In the genomic region with DNA sequence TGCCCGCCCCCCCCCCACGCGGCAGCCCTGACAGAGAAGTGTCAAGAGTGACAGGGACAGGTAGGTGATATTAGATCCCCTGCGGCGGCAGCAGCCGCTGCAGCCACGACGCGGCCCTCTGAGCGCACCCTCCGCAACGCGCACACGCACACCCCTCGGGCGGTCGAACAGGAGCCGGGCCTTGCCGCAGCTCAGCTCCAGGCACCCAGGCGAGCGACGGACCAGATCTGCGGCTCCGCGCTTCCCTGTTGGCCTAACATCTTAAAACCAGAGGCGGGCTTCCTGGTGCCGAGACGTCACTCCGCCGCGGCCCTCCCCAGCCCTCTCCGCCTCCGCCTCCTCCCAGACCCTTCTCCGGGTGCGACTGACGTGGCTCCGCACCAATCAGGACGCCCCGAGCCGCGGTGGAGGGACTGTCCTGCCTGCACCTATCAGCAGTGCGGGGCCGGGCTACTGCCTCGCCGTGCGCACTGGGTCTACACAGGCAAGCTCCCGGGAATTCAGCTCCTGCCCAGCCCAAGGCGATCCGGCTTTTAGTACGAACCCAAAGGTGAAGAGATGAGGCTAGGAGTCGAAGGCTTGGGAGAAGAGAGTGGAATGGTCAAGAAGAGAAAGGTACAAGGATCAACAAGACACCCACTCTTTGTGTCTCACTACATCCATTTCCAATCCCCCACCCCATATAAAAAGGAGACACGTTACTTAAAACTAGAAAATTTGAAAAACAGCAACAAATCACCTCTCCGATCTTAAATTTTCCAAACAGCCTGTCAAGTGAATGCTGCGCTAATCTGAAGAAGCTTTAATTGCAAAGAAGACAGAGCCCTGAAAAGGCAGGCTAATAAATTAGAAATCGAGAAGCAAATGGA, we compare ENCODE assay signal across 8 cellular contexts.
DNase-seq lines count a peak whose midpoint lies in the region; ATAC-seq and TF ChIP-seq lines count a peak whose summit lies in the region.

TSS of gene PITX2 (minus strand) at position 237 of the 869 bp plus-strand sequence. CDS start 617 bp downstream, outside the sequence.

- H3K27ac ChIP-seq in ACC112 (ENCODE audit: low read depth, low read length) (no peak within 1 kb of the TSS), RWPE2 (ENCODE audit: poor library complexity, severe bottlenecking) (no peak within 1 kb of the TSS)

- ATAC-seq in GM18909 (IDR thresholded peaks at IDR 0.05; ENCODE audit: poor library complexity, unreplicated experiment) (peak; percentile 80), HG03175 (IDR thresholded peaks at IDR 0.05; ENCODE audit: unreplicated experiment) (peak; percentile 86), RWPE2 (ENCODE audit: low read depth) (peak; percentile 96)

- H2AFZ ChIP-seq in ACC112 (ENCODE audit: low read length, unreplicated experiment): no peak within 1 kb of the TSS

- TF ChIP-seq CTCF in RWPE2 (IDR thresholded peaks at IDR 0.05; ENCODE audit: poor library complexity, severe bottlenecking) (no peak), cardiac fibroblast (IDR thresholded peaks at IDR 0.05; ENCODE audit: low read depth, low read length) (no peak)

- H3K36me3 ChIP-seq in ACC112 (ENCODE audit: insufficient read depth, low read length) (no peaks in the 10 kb centered on the region), RWPE2 (ENCODE audit: low read depth) (no peaks in the 10 kb centered on the region)

- H3K4me3 ChIP-seq in ACC112 (ENCODE audit: low read depth, low read length) (peak within 1 kb of the TSS; percentile 55), RWPE2 (ENCODE audit: severe bottlenecking) (peak within 1 kb of the TSS; percentile 36), cardiac fibroblast (replicated peaks in 1 of 2; ENCODE audit: low read depth in 2 of 2, low read length in 2 of 2) (peak within 1 kb of the TSS; percentile 50 to 54)

- H3K4me1 ChIP-seq in ACC112 (ENCODE audit: control insufficient read depth, insufficient read depth, low read length, unreplicated experiment) (no peaks in the 10 kb centered on the region), RWPE2 (ENCODE audit: insufficient read depth, poor library complexity, severe bottlenecking) (no peaks in the 10 kb centered on the region)

- H3K27me3 ChIP-seq in ACC112 (ENCODE audit: insufficient read depth, low read length) (peaks cover 100% of the 10 kb centered on the region), RWPE2 (ENCODE audit: insufficient read depth, poor library complexity, severe bottlenecking) (peaks cover 100% of the 10 kb centered on the region)

- H3K79me2 ChIP-seq in ACC112 (ENCODE audit: control insufficient read depth, insufficient read depth, low read length, unreplicated experiment): no peaks in the 10 kb centered on the region

- in situ Hi-C loops in KBM-7 (cut with MboI; ENCODE audit: low pct_unique_long_range_greater_than_20kb, low sequenced_read_pairs): no loop called here

- DNase-seq in RWPE2 (ENCODE audit: low spot score) (peak; percentile 86), cardiac fibroblast (ENCODE audit: low read depth in 2 of 2) (peak; percentile 88 to 95), kidney glomerular epithelial cell (lab: John Stamatoyannopoulos, UW) (peak; percentile 32), KBM-7 (no peak)
- DNase-seq in stimulated activated CD4-positive, alpha-beta T cell treated with anti-CD3 and anti-CD28 coated beads, TNF-alpha, amount 100 ng/mL, for 48 hours (ENCODE audit: low read depth in 3 of 3): peak in 2 of 3 donors; percentile 43 to 53

- H3K9me3 ChIP-seq in RWPE2 (ENCODE audit: severe bottlenecking): no peaks in the 10 kb centered on the region
